In genomic region chr6:40172272-40172671, GRCh38 we compare ENCODE assay signal across 2 cellular contexts.
A peak's percentile ranks its signal among the peaks of the same experiment; 100 is the strongest.
TF ChIP-seq lines count a peak whose summit lies in the region.

No MANE protein-coding gene starts in this region.

TF ChIP-seq in HepG2, 621 proteins besides CTCF, POLR2A, EP300 and RAD21:
- no peak for TF ChIP-seq STAT6 (CRISPR knock-in tag; IDR thresholded peaks at IDR 0.05; ENCODE audit: borderline replicate concordance)
- no peak for TF ChIP-seq ATF2 (CRISPR knock-in tag; IDR thresholded peaks at IDR 0.05)
- peak; percentile 33; the same call in 1 of the 2 replicates for TF ChIP-seq CEBPB (IDR thresholded peaks at IDR 0.05; ENCODE audit: borderline replicate concordance, low read depth, low read length)
- TF ChIP-seq ZNF691 (CRISPR knock-in tag; IDR thresholded peaks at IDR 0.05; ENCODE audit: borderline replicate concordance, low read depth) = no peak

TF ChIP-seq in H1, 55 proteins besides CTCF, POLR2A, EP300 and RAD21:
- TF ChIP-seq CEBPB (IDR thresholded peaks at IDR 0.05; ENCODE audit: low read depth, low read length) (no peak), MAX (IDR thresholded peaks at IDR 0.05) (no peak), NRF1 (IDR thresholded peaks at IDR 0.05; ENCODE audit: low read depth, low read length) (no peak), SP4 (IDR thresholded peaks at IDR 0.05; ENCODE audit: low read length) (no peak), CHD2 (IDR thresholded peaks at IDR 0.05; ENCODE audit: low read length) (no peak), POLR2AphosphoS5 (IDR thresholded peaks at IDR 0.05; ENCODE audit: low read depth, low read length) (no peak), TBP (IDR thresholded peaks at IDR 0.05; ENCODE audit: low read depth, low read length) (no peak), HDAC2 (IDR thresholded peaks at IDR 0.05; ENCODE audit: borderline replicate concordance in 1 of 2, low read depth in 2 of 2, low read length in 2 of 2) (no peak), SIN3A (conservative IDR thresholded peaks at IDR 0.05 in 1 of 2, IDR thresholded peaks at IDR 0.05 in 1 of 2; ENCODE audit: low read depth in 1 of 2, low read length in 2 of 2) (no peak), HDAC6 (IDR thresholded peaks at IDR 0.05; ENCODE audit: low read depth, low read length) (no peak), SRF (IDR thresholded peaks at IDR 0.05; ENCODE audit: low read depth, low read length) (no peak), RBBP5 (IDR thresholded peaks at IDR 0.05; ENCODE audit: borderline replicate concordance, low read depth, low read length) (no peak), RFX5 (IDR thresholded peaks at IDR 0.05; ENCODE audit: borderline replicate concordance, low read depth, low read length) (no peak), KDM4A (IDR thresholded peaks at IDR 0.05; ENCODE audit: low read depth, low read length, severe bottlenecking) (no peak), CBX8 (IDR thresholded peaks at IDR 0.05; ENCODE audit: borderline replicate concordance, low read depth, low read length) (no peak)
